ENCODE assay signal across 8 cellular contexts in the genomic region with DNA sequence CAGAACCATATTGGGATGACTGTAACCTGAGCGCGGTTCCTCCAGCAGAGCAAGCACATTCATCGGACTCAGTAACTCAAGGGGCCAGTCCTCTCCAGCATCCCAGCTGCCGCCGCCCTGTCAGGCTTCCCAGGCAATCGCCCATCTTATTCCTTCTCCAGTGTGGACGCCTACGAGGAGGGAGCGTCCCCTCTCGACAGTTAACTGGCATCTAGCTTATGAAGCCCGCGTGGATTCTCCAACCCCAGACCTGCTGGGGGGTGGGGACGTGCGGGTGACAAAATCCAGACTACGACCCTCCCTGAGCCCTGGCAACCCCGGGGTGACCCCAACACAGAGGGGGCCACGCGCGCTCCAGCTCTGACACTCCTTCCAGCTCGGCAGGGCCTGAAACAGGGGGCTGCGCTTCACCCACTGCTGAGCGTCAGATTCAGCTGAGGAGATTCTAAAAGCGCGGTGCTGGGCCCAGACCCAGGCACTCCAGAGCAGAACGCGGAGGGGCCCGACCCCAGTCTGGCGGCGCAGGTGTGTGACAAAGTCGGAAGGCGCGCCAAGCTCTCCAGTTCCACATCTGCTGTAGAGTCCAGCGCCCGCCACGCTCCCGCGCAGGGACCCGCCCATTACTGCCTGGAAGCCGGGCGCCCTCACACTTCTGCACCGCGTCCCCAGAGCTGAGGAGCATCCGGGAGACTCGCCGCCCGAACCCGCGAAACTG. TPM values are rescaled to one million over a fixed set of nuclear protein-coding genes. Genes with fewer than 3 reads are reported as not detected.
DNase-seq lines count a peak whose midpoint lies in the region; ATAC-seq, FAIRE-seq and TF ChIP-seq lines count a peak whose summit lies in the region.

No MANE protein-coding gene starts in this region.

- intact Hi-C loops in lower lobe of right lung (cut with DNase I): no loop called here

- H3K36me3 ChIP-seq in BLaER1 (no peaks in the 10 kb centered on the region), lower lobe of right lung (no peaks in the 10 kb centered on the region)

- H3K27me3 ChIP-seq in BLaER1: no peaks in the 10 kb centered on the region
- no peaks in the 10 kb centered on the region for H3K27me3 ChIP-seq in lower lobe of right lung (ENCODE audit: low read depth)

- peaks cover 5 to 9% of the 10 kb centered on the region in 2 donors for H3K36me3 Mint-ChIP-seq in stimulated activated naive B cell treated with anti-CD40 and anti-IgM and Interleukin-4, amounts not matched to agents 10 μg/mL and 1 μg/mL and 100 μg/mL, for 72 hours

- TF ChIP-seq CTCF in lower lobe of right lung (IDR thresholded peaks at IDR 0.05): no peak

- peak overlapping the region; percentile 91 for H3K4me2 ChIP-seq in BLaER1

- no peaks in the 10 kb centered on the region for H4K20me1 ChIP-seq in BLaER1

- peaks cover 22% of the 10 kb centered on the region for H3K4me1 ChIP-seq in BLaER1
- peaks cover 4% of the 10 kb centered on the region for H3K4me1 ChIP-seq in lower lobe of right lung

- H3K27ac Mint-ChIP-seq in stimulated activated naive B cell treated with anti-CD40 and anti-IgM and Interleukin-4, amounts not matched to agents 10 μg/mL and 1 μg/mL and 100 μg/mL, for 72 hours: peak overlapping the region; percentile 97

- peaks cover 6 to 8% of the 10 kb centered on the region in 2 donors for H3K9me3 Mint-ChIP-seq in stimulated activated naive B cell treated with anti-CD40 and anti-IgM and Interleukin-4, amounts not matched to agents 10 μg/mL and 1 μg/mL and 100 μg/mL, for 72 hours

- FAIRE-seq in GM18507 (lab: Jason Lieb, UNC): peak; percentile 67

- peak overlapping the region; percentile 87 to 99 for H3K4me3 Mint-ChIP-seq in stimulated activated naive B cell treated with anti-CD40 and anti-IgM and Interleukin-4, amounts not matched to agents 10 μg/mL and 1 μg/mL and 100 μg/mL, for 72 hours

- peak overlapping the region; percentile 87 for H3K27ac ChIP-seq in BLaER1
- peak overlapping the region; percentile 87 for H3K27ac ChIP-seq in lower lobe of right lung

- DNase-seq in GM18507 (ENCODE audit: extremely low spot score, insufficient read length, low read depth) (no peak), NCI-H1417 treated with DMSO at 0.1 percent for 48 hours (lab: John Stamatoyannopoulos, UW) (peak; percentile 37), SW 1271 (lab: John Stamatoyannopoulos, UW) (peak; percentile 80 to 86), lower lobe of right lung (peak; percentile 87)
- DNase-seq in effector CD4-positive, alpha-beta T cell: peak; percentile 2
- DNase-seq in stimulated activated naive B cell treated with anti-CD40 and anti-IgM and Interleukin-4, amounts not matched to agents 10 μg/mL and 1 μg/mL and 100 μg/mL, for 72 hours: no peak

- peak; percentile 58 for ATAC-seq in HG02885 (IDR thresholded peaks at IDR 0.05; ENCODE audit: poor library complexity, unreplicated experiment)
- ATAC-seq in lower lobe of right lung: peak; percentile 84 to 88
- ATAC-seq in stimulated activated naive B cell treated with anti-CD40 and anti-IgM and Interleukin-4, amounts not matched to agents 10 μg/mL and 1 μg/mL and 100 μg/mL, for 72 hours (replicated peaks): peak; percentile 79 to 81

- H3K4me3 ChIP-seq in BLaER1 (peak overlapping the region; percentile 88), lower lobe of right lung (peak overlapping the region; percentile 90)

- no peaks in the 10 kb centered on the region for H3K27me3 Mint-ChIP-seq in stimulated activated naive B cell treated with anti-CD40 and anti-IgM and Interleukin-4, amounts not matched to agents 10 μg/mL and 1 μg/mL and 100 μg/mL, for 72 hours

- H3K9ac ChIP-seq in BLaER1: peak overlapping the region; percentile 90

- peaks cover 16% of the 10 kb centered on the region for H3K9me3 ChIP-seq in BLaER1
- H3K9me3 ChIP-seq in lower lobe of right lung: peaks cover 7% of the 10 kb centered on the region

- H3K4me1 Mint-ChIP-seq in stimulated activated naive B cell treated with anti-CD40 and anti-IgM and Interleukin-4, amounts not matched to agents 10 μg/mL and 1 μg/mL and 100 μg/mL, for 72 hours: peaks cover 14 to 23% of the 10 kb centered on the region in 2 donors

RNA-seq across cellular contexts. Expression of gene ESR2, which starts 43.9 kb away (rescaled TPM):
- total RNA-seq in lower lobe of right lung: 0.30 TPM

RNA-seq across cellular contexts. Expression of gene MTHFD1, which starts 50.1 kb away (rescaled TPM):
- total RNA-seq in lower lobe of right lung: 46.3 TPM

Comparison
In these comparisons a context has a peak if more than half of its experiments do, and no peak if none do; other contexts are left out.
1. DNase-seq: peak in NCI-H1417 treated with DMSO at 0.1 percent for 48 hours (single experiment), SW 1271 (2 of 2), effector CD4-positive, alpha-beta T cell (single experiment) and lower lobe of right lung (single experiment); none in GM18507 (single experiment) and stimulated activated naive B cell treated with anti-CD40 and anti-IgM and Interleukin-4, amounts not matched to agents 10 μg/mL and 1 μg/mL and 100 μg/mL, for 72 hours (single experiment).
2. Peak in every context shown above with its lines, with median percentiles within 50 percentile points of each other: ATAC-seq.